Comparison of ENCODE assay signal across 1 cellular context in genomic region chr14:60805881-60806569, GRCh38.
TF ChIP-seq lines count a peak whose summit lies in the region.

No MANE protein-coding gene starts in this region.

TF ChIP-seq in GM12878, 131 proteins besides CTCF, POLR2A, EP300 and RAD21 (continued from another document):
- TF ChIP-seq IRF5 (IDR thresholded peaks at IDR 0.05; ENCODE audit: borderline replicate concordance) (no peak), NKRF (conservative IDR thresholded peaks at IDR 0.05) (no peak), CBX3 (IDR thresholded peaks at IDR 0.05; ENCODE audit: borderline replicate concordance, low read depth) (no peak), SMAD5 (IDR thresholded peaks at IDR 0.05; ENCODE audit: low read depth) (no peak), SMARCA5 (IDR thresholded peaks at IDR 0.05) (no peak), MLLT1 (IDR thresholded peaks at IDR 0.05) (no peak), ZNF622 (IDR thresholded peaks at IDR 0.05) (no peak), USF2 (IDR thresholded peaks at IDR 0.05; ENCODE audit: borderline replicate concordance, low read depth, low read length) (no peak), LARP7 (IDR thresholded peaks at IDR 0.05) (no peak), ASH2L (IDR thresholded peaks at IDR 0.05; ENCODE audit: borderline replicate concordance, low read depth) (no peak), MEF2A (IDR thresholded peaks at IDR 0.05; ENCODE audit: insufficient read depth, low read depth, low read length) (no peak), MTA3 (IDR thresholded peaks at IDR 0.05; ENCODE audit: borderline replicate concordance, low read length) (no peak), NRF1 (conservative IDR thresholded peaks at IDR 0.05; ENCODE audit: low read depth, low read length) (no peak), MYB (IDR thresholded peaks at IDR 0.05; ENCODE audit: borderline replicate concordance, low read depth, low read length) (no peak), CEBPZ (IDR thresholded peaks at IDR 0.05; ENCODE audit: low read depth, low read length) (no peak)
TF ChIP-seq in GM12878: peak in this region for 0.
